Comparison of ENCODE assay signal across 8 cellular contexts in the genomic region with DNA sequence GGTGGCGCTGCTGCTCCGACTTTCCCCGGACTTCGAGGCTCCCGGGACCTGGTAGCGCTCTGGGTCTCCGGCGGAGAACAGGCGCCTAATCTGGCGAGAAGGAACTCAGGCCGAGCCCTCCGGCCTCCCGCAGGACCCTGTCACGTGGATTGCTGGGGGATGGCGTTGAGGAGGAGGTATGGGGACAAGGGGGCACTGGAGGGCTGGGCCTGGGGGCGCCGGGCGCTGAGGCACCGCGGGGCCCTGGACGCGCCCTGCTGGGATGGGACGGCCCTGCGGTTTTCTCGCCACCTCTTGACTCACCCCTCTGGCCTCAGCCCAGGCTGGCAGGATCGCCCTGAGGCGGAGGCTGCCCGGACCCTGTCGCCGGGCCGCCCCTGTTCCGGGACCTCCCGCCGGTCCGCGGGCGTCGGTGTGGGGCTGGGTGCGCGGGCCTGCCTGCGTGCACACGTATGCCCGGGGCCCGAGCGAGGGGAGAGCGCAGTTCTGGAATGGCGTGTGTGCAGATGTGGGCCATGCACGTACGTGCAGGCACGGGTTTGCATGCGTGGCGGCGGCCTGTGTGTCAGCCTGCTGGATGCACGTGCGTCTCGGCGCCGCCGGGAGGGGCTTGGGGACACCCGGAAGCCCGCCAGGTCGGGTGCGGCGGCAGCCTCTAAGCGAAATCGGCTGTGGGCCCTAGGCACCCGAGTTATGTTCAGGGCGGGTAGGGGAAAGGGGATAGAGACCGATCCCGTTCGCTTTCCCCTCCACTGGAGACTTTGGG. TPM values are rescaled to one million over a fixed set of nuclear protein-coding genes. Genes with fewer than 3 reads are reported as not detected.
DNase-seq lines count a peak whose midpoint lies in the region; ATAC-seq and TF ChIP-seq lines count a peak whose summit lies in the region.

No MANE protein-coding gene starts in this region.

- H3K27me3 ChIP-seq in CD4-positive, CD25-positive, alpha-beta regulatory T cell (ENCODE audit: control insufficient read depth, insufficient read depth, low read length) = no peaks in the 10 kb centered on the region
- H3K27me3 ChIP-seq in heart left ventricle (no peaks in the 10 kb centered on the region), rectal smooth muscle tissue (ENCODE audit: control insufficient read depth, insufficient read depth, low read length) (no peaks in the 10 kb centered on the region), aorta (ENCODE audit: control insufficient read depth in 1 of 2, insufficient read depth in 2 of 2, low read length in 1 of 2) (no peaks in the 10 kb centered on the region)

- peak; percentile 79 to 94 (median 86) for DNase-seq in CD4-positive, CD25-positive, alpha-beta regulatory T cell
- DNase-seq in HK-2 (ENCODE audit: unreplicated experiment) = peak; percentile 70
- peak; percentile 28 for DNase-seq in SKM-1 treated with dmso at 0.1 percent for 144 hours (lab: John Stamatoyannopoulos, UW; ENCODE audit: unreplicated experiment)
- peak; percentile 61 for DNase-seq in activated naive CD8-positive, alpha-beta T cell treated with anti-CD3 and anti-CD28 coated beads, Interleukin-2, amount 50 U/mL, for 16 hours (ENCODE audit: low read depth, low spot score)
- peak; percentile 76 to 91 (median 81) for DNase-seq in heart left ventricle
- peak; percentile 88 to 93 for DNase-seq in aorta

- peak overlapping the region; percentile 79 for H3K9ac ChIP-seq in rectal smooth muscle tissue (ENCODE audit: low read length)

- intact Hi-C loops in heart left ventricle (cut with DNase I) = loop anchor here in 9 of 10 donors (1.0 to 10.0 kb wide), 8 partner anchors 75 to 265 kb away; partner anchors contain the start of genes RPP25 (in 3 of the 9), COMMD4 (in 1 of the 9) and COX5A (in 1 of the 9)
- intact Hi-C loops in aorta (cut with DNase I) = loop anchor here in 1 of 2 donors (5.0 kb wide), 1 partner anchor 245 kb away; the partner anchor contains the start of gene RPP25

- peak overlapping the region; percentile 91 to 98 (median 96) for H3K4me3 Mint-ChIP-seq in CD4-positive, CD25-positive, alpha-beta regulatory T cell

- peaks cover 10 to 50% (median 35%) of the 10 kb centered on the region in 4 donors for H3K4me1 Mint-ChIP-seq in CD4-positive, CD25-positive, alpha-beta regulatory T cell

- peaks cover 0 to 1% (median 0%) of the 10 kb centered on the region in 7 donors for H3K9me3 Mint-ChIP-seq in CD4-positive, CD25-positive, alpha-beta regulatory T cell

- no peaks in the 10 kb centered on the region for H3K9me3 ChIP-seq in CD4-positive, CD25-positive, alpha-beta regulatory T cell (ENCODE audit: control insufficient read depth in 2 of 2, low read length in 2 of 2)
- no peaks in the 10 kb centered on the region for H3K9me3 ChIP-seq in heart left ventricle
- no peaks in the 10 kb centered on the region for H3K9me3 ChIP-seq in aorta (ENCODE audit: control insufficient read depth, low read length)

- H3K27ac Mint-ChIP-seq in CD4-positive, CD25-positive, alpha-beta regulatory T cell = peak overlapping the region; percentile 84 to 91 (median 90)

- H3K4me1 ChIP-seq in CD4-positive, CD25-positive, alpha-beta regulatory T cell (ENCODE audit: control insufficient read depth, insufficient read depth, low read length, poor library complexity, severe bottlenecking) = peaks cover 42% of the 10 kb centered on the region
- H3K4me1 ChIP-seq in heart left ventricle (peaks cover 0 to 78% (median 53%) of the 10 kb centered on the region in 12 donors), rectal smooth muscle tissue (ENCODE audit: control insufficient read depth, insufficient read depth, low read length) (peaks cover 10% of the 10 kb centered on the region), aorta (ENCODE audit: control insufficient read depth in 1 of 2, insufficient read depth in 2 of 2, low read length in 2 of 2) (no peaks in the 10 kb centered on the region)

- H3K4me3 ChIP-seq in CD4-positive, CD25-positive, alpha-beta regulatory T cell (ENCODE audit: low read depth, low read length) = peak overlapping the region; percentile 80
- H3K4me3 ChIP-seq in heart left ventricle = peak overlapping the region; percentile 61 to 100 (median 89)
- peak overlapping the region; percentile 80 for H3K4me3 ChIP-seq in rectal smooth muscle tissue (ENCODE audit: low read length)
- peak overlapping the region; percentile 60 to 63 for H3K4me3 ChIP-seq in aorta (ENCODE audit: low read length in 2 of 2)

- peaks cover 5% of the 10 kb centered on the region for H3K27me3 Mint-ChIP-seq in CD4-positive, CD25-positive, alpha-beta regulatory T cell

- no peak for TF ChIP-seq POLR2A in heart left ventricle (IDR thresholded peaks at IDR 0.05)

- 0 to 1% (median 1%) methylated on average over 18 to 71 of the region's 71 CpGs for WGBS in heart left ventricle, 4 donors
- WGBS in aorta, 2 donors = 0 to 1% methylated on average over 58 to 71 of the region's 71 CpGs

- H3K36me3 Mint-ChIP-seq in CD4-positive, CD25-positive, alpha-beta regulatory T cell = no peaks in the 10 kb centered on the region

- H3K36me3 ChIP-seq in CD4-positive, CD25-positive, alpha-beta regulatory T cell (ENCODE audit: control insufficient read depth, insufficient read depth, low read length) = peaks cover 4% of the 10 kb centered on the region
- H3K36me3 ChIP-seq in heart left ventricle (peaks cover 0 to 19% (median 15%) of the 10 kb centered on the region in 9 donors), rectal smooth muscle tissue (ENCODE audit: control insufficient read depth, insufficient read depth, low read length) (peaks cover 4% of the 10 kb centered on the region), aorta (ENCODE audit: control insufficient read depth in 1 of 2, insufficient read depth in 2 of 2, low read length in 1 of 2) (no peaks in the 10 kb centered on the region)

- H3K27ac ChIP-seq in CD4-positive, CD25-positive, alpha-beta regulatory T cell (ENCODE audit: insufficient read depth, low read length, poor library complexity, severe bottlenecking) = peak overlapping the region; percentile 91
- H3K27ac ChIP-seq in heart left ventricle (peak overlapping the region; percentile 92 to 99 (median 97)), rectal smooth muscle tissue (ENCODE audit: low read depth, low read length) (peak overlapping the region; percentile 60), aorta (ENCODE audit: low read depth in 1 of 2, low read length in 2 of 2) (peak overlapping the region in 1 of 2 donors; percentile 60)

- peak in 8 of 12 donors; percentile 3 to 44 (median 16) for TF ChIP-seq CTCF in heart left ventricle (IDR thresholded peaks at IDR 0.05)

- peak; percentile 71 to 78 for ATAC-seq in CD4-positive, CD25-positive, alpha-beta regulatory T cell (ENCODE audit: low read depth in 2 of 2)
- ATAC-seq in GM19324 (IDR thresholded peaks at IDR 0.05; ENCODE audit: low FRiP score, unreplicated experiment) (peak; percentile 31), heart left ventricle (peak in 3 of 4 donors; percentile 17 to 46 (median 38)), aorta (ENCODE audit: low FRiP score) (peak; percentile 66)

RNA-seq across cellular contexts. Expression of gene C15orf39, which starts 0.8 kb away (rescaled TPM):
- 19.5 TPM for total RNA-seq in CD4-positive, CD25-positive, alpha-beta regulatory T cell
- 1 to 10 TPM; 1.2 to 2.3 (median 1.8) TPM for polyA plus RNA-seq in CD4-positive, CD25-positive, alpha-beta regulatory T cell
- total RNA-seq in heart left ventricle = 10 to 100 TPM in 8 of 9 donors, 1 to 10 TPM in 1; 10.0 to 26.1 (median 13.9) TPM
- 10 to 100 TPM in 1 of 2 donors, 1 to 10 TPM in 1; 6.5 to 11.9 TPM for polyA plus RNA-seq in heart left ventricle
- 10 to 100 TPM; 24.6 to 26.8 TPM for total RNA-seq in aorta
- polyA plus RNA-seq in aorta = 1 to 10 TPM; 8.1 to 8.6 TPM

RNA-seq across cellular contexts. Expression of gene GOLGA6C, which starts 55.7 kb away (rescaled TPM):
- not detected for total RNA-seq in CD4-positive, CD25-positive, alpha-beta regulatory T cell
- polyA plus RNA-seq in CD4-positive, CD25-positive, alpha-beta regulatory T cell = not detected
- not detected for total RNA-seq in heart left ventricle
- not detected for polyA plus RNA-seq in heart left ventricle
- total RNA-seq in aorta = not detected
- not detected for polyA plus RNA-seq in aorta

Comparison
In these comparisons a context has a peak if more than half of its experiments do, and no peak if none do; other contexts are left out.
1. DNase-seq: peak in every context shown above with its lines; median percentile 90 in aorta; 86 in CD4-positive, CD25-positive, alpha-beta regulatory T cell; 81 in heart left ventricle; 70 in HK-2; 61 in activated naive CD8-positive, alpha-beta T cell treated with anti-CD3 and anti-CD28 coated beads, Interleukin-2, amount 50 U/mL, for 16 hours; 28 in SKM-1 treated with dmso at 0.1 percent for 144 hours.